ENCODE assay signal across 14 cellular contexts in genomic region chr4:108342325-108342986, GRCh38.
DNase-seq lines count a peak whose midpoint lies in the region; ATAC-seq and TF ChIP-seq lines count a peak whose summit lies in the region.
"Had no signal": no experiment of that assay in that cellular context is flagged by ENCODE, and none has a peak within 500 bp of the region (broad histone marks: within the 10 kb centered on the region; RNA-seq: fewer than 3 reads in every experiment).

No MANE protein-coding gene starts in this region.

- ATAC-seq in SK-N-SH treated with all-trans-retinoic acid at 6 μM for 48 hours = no peak

- peak overlapping the region; percentile 72 for H3K27ac Mint-ChIP-seq in activated CD4-positive, alpha-beta memory T cell treated with anti-CD3 and anti-CD28 coated beads for 36 hours
- peak overlapping the region; percentile 12 for H3K27ac Mint-ChIP-seq in stimulated activated naive CD8-positive, alpha-beta T cell treated with anti-CD3 and anti-CD28 coated beads, Interleukin-15, Interleukin-2, amounts not matched to agents 100 ng/mL and 50 ng/mL, for 24 hours

- POLR2A ChIA-PET in activated CD4-positive, alpha-beta memory T cell treated with anti-CD3 and anti-CD28 coated beads for 36 hours (lab: Charles Lee) = interaction anchor here (0.6 kb wide), 1 partner anchor 83 kb away, joined by 3 read pairs; no protein-coding TSS in a partner anchor

- no peaks in the 10 kb centered on the region for H3K36me3 ChIP-seq in ovary
- H3K36me3 ChIP-seq: thyroid gland had no signal

- H3K4me3 Mint-ChIP-seq in activated CD4-positive, alpha-beta memory T cell treated with anti-CD3 and anti-CD28 coated beads for 36 hours = peak overlapping the region; percentile 24
- H3K4me3 Mint-ChIP-seq in stimulated activated naive CD8-positive, alpha-beta T cell treated with anti-CD3 and anti-CD28 coated beads, Interleukin-15, Interleukin-2, amounts not matched to agents 100 ng/mL and 50 ng/mL, for 24 hours = peak overlapping the region; percentile 30

- H3K36me3 Mint-ChIP-seq in activated CD4-positive, alpha-beta memory T cell treated with anti-CD3 and anti-CD28 coated beads for 36 hours = no peaks in the 10 kb centered on the region
- H3K36me3 Mint-ChIP-seq in stimulated activated naive CD8-positive, alpha-beta T cell treated with anti-CD3 and anti-CD28 coated beads, Interleukin-15, Interleukin-2, amounts not matched to agents 100 ng/mL and 50 ng/mL, for 24 hours (ENCODE audit: low read depth) = no peaks in the 10 kb centered on the region

- no peaks in the 10 kb centered on the region for H3K9me3 ChIP-seq in ovary
- H3K9me3 ChIP-seq: thyroid gland had no signal

- no peak overlapping the region for H3K27ac ChIP-seq in ovary
- H3K27ac ChIP-seq: thyroid gland had no signal

- H3K4me1 Mint-ChIP-seq in activated CD4-positive, alpha-beta memory T cell treated with anti-CD3 and anti-CD28 coated beads for 36 hours (ENCODE audit: low read depth) = peaks cover 33% of the 10 kb centered on the region
- H3K4me1 Mint-ChIP-seq in stimulated activated naive CD8-positive, alpha-beta T cell treated with anti-CD3 and anti-CD28 coated beads, Interleukin-15, Interleukin-2, amounts not matched to agents 100 ng/mL and 50 ng/mL, for 24 hours (ENCODE audit: low read depth) = peaks cover 37% of the 10 kb centered on the region

- 85 to 89% (median 88%) methylated on average over 3 of the region's 3 CpGs for WGBS in ovary, 3 donors

- H3K9me3 Mint-ChIP-seq in activated CD4-positive, alpha-beta memory T cell treated with anti-CD3 and anti-CD28 coated beads for 36 hours = no peaks in the 10 kb centered on the region
- no peaks in the 10 kb centered on the region for H3K9me3 Mint-ChIP-seq in stimulated activated naive CD8-positive, alpha-beta T cell treated with anti-CD3 and anti-CD28 coated beads, Interleukin-15, Interleukin-2, amounts not matched to agents 100 ng/mL and 50 ng/mL, for 24 hours

- no peak overlapping the region for H3K4me3 ChIP-seq in ovary
- H3K4me3 ChIP-seq: thyroid gland had no signal

- CTCF ChIA-PET in activated CD4-positive, alpha-beta memory T cell treated with anti-CD3 and anti-CD28 coated beads for 36 hours (lab: Charles Lee) = no interaction called here

- peak; percentile 29 for DNase-seq in stimulated activated CD4-positive, alpha-beta T cell treated with anti-CD3 and anti-CD28 coated beads, Interleukin-15, amount 100 ng/mL, for 24 hours
- DNase-seq in stimulated activated CD4-positive, alpha-beta T cell treated with anti-CD3 and anti-CD28 coated beads, Interleukin-12 subunit alpha, Interleukin-12 subunit beta, amount 100 ng/mL, for 4 hours = no peak
- DNase-seq in activated CD4-positive, alpha-beta memory T cell treated with anti-CD3 and anti-CD28 coated beads for 36 hours = peak; percentile 37
- DNase-seq in effector CD4-positive, alpha-beta T cell = peak; percentile 12
- DNase-seq in ovary (no peak), NCI-H345 treated with DMSO at 0.1 percent for 48 hours (lab: John Stamatoyannopoulos, UW; ENCODE audit: unreplicated experiment) (no peak)
- DNase-seq: activated CD8-positive, alpha-beta memory T cell treated with anti-CD3 and anti-CD28 coated beads for 24 hours; H7; NCI-H1436 treated with DMSO at 0.1 percent for 48 hours; NCI-H446; small intestine; thyroid gland had no signal

- H3K4me1 ChIP-seq in ovary (ENCODE audit: insufficient read depth) = no peaks in the 10 kb centered on the region

- TF ChIP-seq CTCF in ovary (IDR thresholded peaks at IDR 0.05) = no peak

- H3K27me3 Mint-ChIP-seq in activated CD4-positive, alpha-beta memory T cell treated with anti-CD3 and anti-CD28 coated beads for 36 hours = no peaks in the 10 kb centered on the region
- no peaks in the 10 kb centered on the region for H3K27me3 Mint-ChIP-seq in stimulated activated naive CD8-positive, alpha-beta T cell treated with anti-CD3 and anti-CD28 coated beads, Interleukin-15, Interleukin-2, amounts not matched to agents 100 ng/mL and 50 ng/mL, for 24 hours

- no peak for TF ChIP-seq POLR2A in ovary (IDR thresholded peaks at IDR 0.05)

- no peaks in the 10 kb centered on the region for H3K27me3 ChIP-seq in ovary
- H3K27me3 ChIP-seq: thyroid gland had no signal

- no peak for TF ChIP-seq EP300 in ovary (IDR thresholded peaks at IDR 0.05)

- intact Hi-C loops in activated CD4-positive, alpha-beta memory T cell treated with anti-CD3 and anti-CD28 coated beads for 36 hours (cut with micrococcal nuclease) = loop anchor here (2.0 kb wide), 1 partner anchor 16 kb away; no protein-coding TSS in a partner anchor
- intact Hi-C loops in ovary (cut with DNase I) = no loop called here

TF ChIP-seq in SK-N-SH treated with all-trans-retinoic acid at 6 μM for 48 hours, 23 proteins besides CTCF, POLR2A, EP300 and RAD21:
- TF ChIP-seq ZNF8 (CRISPR knock-in tag; IDR thresholded peaks at IDR 0.05) = no peak
- no peak for TF ChIP-seq TSHZ2 (CRISPR knock-in tag; IDR thresholded peaks at IDR 0.05)
- TF ChIP-seq BACH2 (CRISPR knock-in tag; IDR thresholded peaks at IDR 0.05; ENCODE audit: borderline replicate concordance) = no peak
- TF ChIP-seq TCF4 (CRISPR knock-in tag; IDR thresholded peaks at IDR 0.05; ENCODE audit: borderline replicate concordance) = no peak
- TF ChIP-seq ZNF70 (CRISPR knock-in tag; IDR thresholded peaks at IDR 0.05) = no peak
- TF ChIP-seq ZFP30 (CRISPR knock-in tag; IDR thresholded peaks at IDR 0.05) = no peak
- no peak for TF ChIP-seq PATZ1 (CRISPR knock-in tag; IDR thresholded peaks at IDR 0.05; ENCODE audit: borderline replicate concordance)
- TF ChIP-seq ESRRG (CRISPR knock-in tag; IDR thresholded peaks at IDR 0.05) = no peak
- no peak for TF ChIP-seq GLIS3 (CRISPR knock-in tag; IDR thresholded peaks at IDR 0.05)
- TF ChIP-seq CREB5 (CRISPR knock-in tag; IDR thresholded peaks at IDR 0.05; ENCODE audit: low read depth) = no peak
- TF ChIP-seq OSR1 (CRISPR knock-in tag; IDR thresholded peaks at IDR 0.05) = no peak

Comparison
In these comparisons a context has a peak if more than half of its experiments do, and no peak if none do; other contexts are left out.
1. DNase-seq: peak in stimulated activated CD4-positive, alpha-beta T cell treated with anti-CD3 and anti-CD28 coated beads, Interleukin-15, amount 100 ng/mL, for 24 hours (single experiment), activated CD4-positive, alpha-beta memory T cell treated with anti-CD3 and anti-CD28 coated beads for 36 hours (single experiment) and effector CD4-positive, alpha-beta T cell (single experiment); none in stimulated activated CD4-positive, alpha-beta T cell treated with anti-CD3 and anti-CD28 coated beads, Interleukin-12 subunit alpha, Interleukin-12 subunit beta, amount 100 ng/mL, for 4 hours (single experiment), ovary (0 of 5) and NCI-H345 treated with DMSO at 0.1 percent for 48 hours (single experiment).